Comparison of ENCODE assay signal across 8 cellular contexts in genomic region chr20:4795394-4795793, GRCh38. TPM values are rescaled to one million over a fixed set of nuclear protein-coding genes. Genes with fewer than 3 reads are reported as not detected.
DNase-seq lines count a peak whose midpoint lies in the region; ATAC-seq, FAIRE-seq and TF ChIP-seq lines count a peak whose summit lies in the region.

No MANE protein-coding gene starts in this region.

- peaks cover 61% of the 10 kb centered on the region for H3K36me3 Mint-ChIP-seq in activated T-helper 1 cell treated with anti-CD3 and anti-CD28 coated beads, Interleukin-12 subunit alpha, Interleukin-12 subunit beta, Interleukin-2, Interleukin-4 antibody, amounts not matched to agents 30 ng/mL and 10 ng/mL and 1 ng/mL, durations not matched to agents 14 hours and 24 hours and 36 hours (ENCODE audit: low read depth)

- no peak for FAIRE-seq in GM19239 (lab: Jason Lieb, UNC)

- H3K4me1 ChIP-seq in MM.1S (ENCODE audit: low read length): peaks cover 18% of the 10 kb centered on the region

- peak overlapping the region; percentile 13; the same call in 1 of the 2 replicates for H3K4me2 ChIP-seq in MM.1S (ENCODE audit: low read depth, low read length)

- H3K36me3 ChIP-seq in MM.1S (replicated peaks; ENCODE audit: insufficient read depth, low read length) (no peaks in the 10 kb centered on the region; the same call in 1 of the 2 replicates), WERI-Rb-1 (0 out of 2 replicates have a peak, but pooled peaks cover 4% of the 10 kb centered on the region)

- no peak overlapping the region for H2AFZ ChIP-seq in MM.1S (ENCODE audit: low read length)

- H3K27ac Mint-ChIP-seq in activated T-helper 1 cell treated with anti-CD3 and anti-CD28 coated beads, Interleukin-12 subunit alpha, Interleukin-12 subunit beta, Interleukin-2, Interleukin-4 antibody, amounts not matched to agents 30 ng/mL and 10 ng/mL and 1 ng/mL, durations not matched to agents 14 hours and 24 hours and 36 hours: peak overlapping the region; percentile 81

- peaks cover 4% of the 10 kb centered on the region for H3F3A ChIP-seq in MM.1S (ENCODE audit: insufficient read depth, low read length)

- H3K9me3 Mint-ChIP-seq in activated T-helper 1 cell treated with anti-CD3 and anti-CD28 coated beads, Interleukin-12 subunit alpha, Interleukin-12 subunit beta, Interleukin-2, Interleukin-4 antibody, amounts not matched to agents 30 ng/mL and 10 ng/mL and 1 ng/mL, durations not matched to agents 14 hours and 24 hours and 36 hours: peaks cover 5% of the 10 kb centered on the region

- no peaks in the 10 kb centered on the region for H3K9me3 ChIP-seq in MM.1S (replicated peaks; ENCODE audit: insufficient read depth, low read length)
- no peaks in the 10 kb centered on the region for H3K9me3 ChIP-seq in WERI-Rb-1 (ENCODE audit: severe bottlenecking)

- peak; percentile 87 for DNase-seq in AG08395 (ENCODE audit: low spot score)
- no peak for DNase-seq in MM.1S
- no peak for DNase-seq in activated T-helper 1 cell treated with anti-CD3 and anti-CD28 coated beads, Interleukin-12 subunit alpha, Interleukin-12 subunit beta, Interleukin-2, Interleukin-4 antibody, amounts not matched to agents 30 ng/mL and 10 ng/mL and 1 ng/mL, durations not matched to agents 14 hours and 24 hours and 36 hours (ENCODE audit: low spot score)
- DNase-seq in lung microvascular endothelial cell (ENCODE audit: low read depth in 2 of 2): peak; percentile 11 to 45
- DNase-seq in GM19239 (ENCODE audit: insufficient read length, low spot score): no peak
- DNase-seq in posterior vena cava (ENCODE audit: low spot score): no peak
- no peak for DNase-seq in WERI-Rb-1

- H3K27me3 ChIP-seq in MM.1S (replicated peaks; ENCODE audit: insufficient read depth, low read length) (no peaks in the 10 kb centered on the region), WERI-Rb-1 (ENCODE audit: insufficient read depth, low read depth, severe bottlenecking) (no peaks in the 10 kb centered on the region)

- H3K4me3 ChIP-seq in MM.1S (ENCODE audit: low read length) (no peak overlapping the region), WERI-Rb-1 (ENCODE audit: low read depth, low read length) (no peak overlapping the region)

- no peaks in the 10 kb centered on the region for H3K9me2 ChIP-seq in MM.1S (replicated peaks; ENCODE audit: insufficient read depth, low read length)

- H4K20me1 ChIP-seq in MM.1S (ENCODE audit: insufficient read depth, low read length): no peaks in the 10 kb centered on the region

- H3K27ac ChIP-seq in MM.1S (ENCODE audit: low read length): peak overlapping the region; percentile 22; the same call in 1 of the 2 replicates
- H3K27ac ChIP-seq in WERI-Rb-1: no peak overlapping the region

- TF ChIP-seq CTCF in MM.1S (IDR thresholded peaks at IDR 0.05; ENCODE audit: low read length) (no peak), WERI-Rb-1 (IDR thresholded peaks at IDR 0.05; ENCODE audit: low read depth, low read length) (no peak)

- intact Hi-C loops in activated T-helper 1 cell treated with anti-CD3 and anti-CD28 coated beads, Interleukin-12 subunit alpha, Interleukin-12 subunit beta, Interleukin-2, Interleukin-4 antibody, amounts not matched to agents 30 ng/mL and 10 ng/mL and 1 ng/mL, durations not matched to agents 14 hours and 24 hours and 36 hours (cut with micrococcal nuclease): no loop called here
- intact Hi-C loops in posterior vena cava (cut with DNase I): no loop called here

- no peaks in the 10 kb centered on the region for H3K27me3 Mint-ChIP-seq in activated T-helper 1 cell treated with anti-CD3 and anti-CD28 coated beads, Interleukin-12 subunit alpha, Interleukin-12 subunit beta, Interleukin-2, Interleukin-4 antibody, amounts not matched to agents 30 ng/mL and 10 ng/mL and 1 ng/mL, durations not matched to agents 14 hours and 24 hours and 36 hours (ENCODE audit: insufficient read depth)

- H3K4me1 Mint-ChIP-seq in activated T-helper 1 cell treated with anti-CD3 and anti-CD28 coated beads, Interleukin-12 subunit alpha, Interleukin-12 subunit beta, Interleukin-2, Interleukin-4 antibody, amounts not matched to agents 30 ng/mL and 10 ng/mL and 1 ng/mL, durations not matched to agents 14 hours and 24 hours and 36 hours (ENCODE audit: low read depth): peaks cover 40% of the 10 kb centered on the region

- peak; percentile 60 for ATAC-seq in GM19397 (IDR thresholded peaks at IDR 0.05; ENCODE audit: unreplicated experiment)

- H3K4me3 Mint-ChIP-seq in activated T-helper 1 cell treated with anti-CD3 and anti-CD28 coated beads, Interleukin-12 subunit alpha, Interleukin-12 subunit beta, Interleukin-2, Interleukin-4 antibody, amounts not matched to agents 30 ng/mL and 10 ng/mL and 1 ng/mL, durations not matched to agents 14 hours and 24 hours and 36 hours: no peak overlapping the region

- H3K79me2 ChIP-seq in MM.1S (ENCODE audit: low read length): no peaks in the 10 kb centered on the region

- no peak overlapping the region for H3K9ac ChIP-seq in MM.1S (ENCODE audit: low read length)

RNA-seq across cellular contexts. Expression of gene RASSF2, which starts 28.0 kb away (rescaled TPM):
- total RNA-seq in activated T-helper 1 cell treated with anti-CD3 and anti-CD28 coated beads, Interleukin-12 subunit alpha, Interleukin-12 subunit beta, Interleukin-2, Interleukin-4 antibody, amounts not matched to agents 30 ng/mL and 10 ng/mL and 1 ng/mL, durations not matched to agents 14 hours and 24 hours and 36 hours: 43.7 and 44.7 TPM in 2 replicates
- total RNA-seq in lung microvascular endothelial cell (83.0 and 110 TPM in 2 replicates), posterior vena cava (10 to 100 TPM; 25.8 to 68.9 TPM)

Comparison
In these comparisons a context has a peak if more than half of its experiments do, and no peak if none do; other contexts are left out.
1. DNase-seq: peak in AG08395 (single experiment) and lung microvascular endothelial cell (2 of 2); none in MM.1S (single experiment), activated T-helper 1 cell treated with anti-CD3 and anti-CD28 coated beads, Interleukin-12 subunit alpha, Interleukin-12 subunit beta, Interleukin-2, Interleukin-4 antibody, amounts not matched to agents 30 ng/mL and 10 ng/mL and 1 ng/mL, durations not matched to agents 14 hours and 24 hours and 36 hours (single experiment), GM19239 (single experiment), posterior vena cava (single experiment) and WERI-Rb-1 (single experiment).